1 cellular context compared by ENCODE assay signal in the genomic region with DNA sequence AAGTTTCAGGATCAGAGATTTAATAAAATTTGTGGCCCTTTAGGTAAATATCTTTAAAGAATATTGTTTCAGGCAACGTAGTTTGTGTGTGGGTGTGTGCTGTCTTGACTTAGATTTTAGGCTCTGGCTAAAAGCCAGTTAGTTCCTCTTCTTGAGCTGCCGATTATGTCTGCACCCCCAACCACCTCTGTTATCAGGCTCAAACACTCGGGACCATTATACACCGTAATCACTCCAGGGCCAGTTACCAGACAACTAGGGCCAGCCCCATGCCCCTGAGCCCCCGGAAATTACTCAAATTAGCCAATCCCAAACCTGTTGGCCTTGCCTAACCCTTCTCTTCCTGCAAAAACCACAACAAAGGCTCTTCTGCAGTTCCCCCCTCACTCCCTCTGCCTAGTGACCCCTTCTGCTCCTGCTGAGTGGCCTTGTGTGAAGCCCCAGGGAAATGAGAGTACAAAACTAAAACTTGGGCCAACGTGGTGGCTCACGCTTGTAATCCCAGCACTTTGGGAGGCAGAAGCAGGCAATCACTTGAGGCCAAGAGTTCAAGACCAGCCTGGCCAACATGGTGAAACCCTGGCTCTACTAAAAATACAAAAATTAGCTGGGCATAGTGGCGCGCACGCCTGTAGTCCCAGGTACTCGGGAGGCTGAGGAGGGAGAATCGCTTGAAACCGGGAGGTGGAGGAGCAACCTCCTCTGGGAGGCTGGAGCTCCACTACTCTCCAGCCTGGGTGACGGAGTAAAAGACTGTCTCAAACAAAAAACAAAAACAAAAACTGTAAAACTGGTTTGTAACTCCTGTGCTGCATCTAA.
TF ChIP-seq lines count a peak whose summit lies in the region.

No MANE protein-coding gene starts in this region.

TF ChIP-seq in HepG2, 621 proteins besides CTCF, POLR2A, EP300 and RAD21 (continued from another document and continues in another):
- TF ChIP-seq ZBTB46 (CRISPR knock-in tag; IDR thresholded peaks at IDR 0.05; ENCODE audit: borderline replicate concordance), result no peak
- TF ChIP-seq, protein P1, sequence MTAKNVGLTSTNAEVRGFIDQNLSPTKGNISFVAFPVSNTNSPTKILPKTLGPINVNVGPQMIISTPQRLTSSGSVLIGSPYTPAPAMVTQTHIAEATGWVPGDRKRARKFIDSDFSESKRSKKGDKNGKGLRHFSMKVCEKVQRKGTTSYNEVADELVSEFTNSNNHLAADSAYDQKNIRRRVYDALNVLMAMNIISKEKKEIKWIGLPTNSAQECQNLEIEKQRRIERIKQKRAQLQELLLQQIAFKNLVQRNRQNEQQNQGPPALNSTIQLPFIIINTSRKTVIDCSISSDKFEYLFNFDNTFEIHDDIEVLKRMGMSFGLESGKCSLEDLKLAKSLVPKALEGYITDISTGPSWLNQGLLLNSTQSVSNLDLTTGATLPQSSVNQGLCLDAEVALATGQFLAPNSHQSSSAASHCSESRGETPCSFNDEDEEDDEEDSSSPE (CRISPR knock-in tag; IDR thresholded peaks at IDR 0.05), result peak; percentile 54; the same call in 1 of the 2 replicates
- TF ChIP-seq, protein P2, sequence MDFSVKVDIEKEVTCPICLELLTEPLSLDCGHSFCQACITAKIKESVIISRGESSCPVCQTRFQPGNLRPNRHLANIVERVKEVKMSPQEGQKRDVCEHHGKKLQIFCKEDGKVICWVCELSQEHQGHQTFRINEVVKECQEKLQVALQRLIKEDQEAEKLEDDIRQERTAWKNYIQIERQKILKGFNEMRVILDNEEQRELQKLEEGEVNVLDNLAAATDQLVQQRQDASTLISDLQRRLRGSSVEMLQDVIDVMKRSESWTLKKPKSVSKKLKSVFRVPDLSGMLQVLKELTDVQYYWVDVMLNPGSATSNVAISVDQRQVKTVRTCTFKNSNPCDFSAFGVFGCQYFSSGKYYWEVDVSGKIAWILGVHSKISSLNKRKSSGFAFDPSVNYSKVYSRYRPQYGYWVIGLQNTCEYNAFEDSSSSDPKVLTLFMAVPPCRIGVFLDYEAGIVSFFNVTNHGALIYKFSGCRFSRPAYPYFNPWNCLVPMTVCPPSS (IDR thresholded peaks at IDR 0.05), result no peak
- no peak for TF ChIP-seq ZFP41 (CRISPR knock-in tag; IDR thresholded peaks at IDR 0.05; ENCODE audit: borderline replicate concordance)
- TF ChIP-seq TARDBP (CRISPR knock-in tag; IDR thresholded peaks at IDR 0.05), result peak; percentile 83
- 0 out of 2 replicates have a peak, but pooled peaks have one; percentile 34 for TF ChIP-seq ADNP (CRISPR knock-in tag; IDR thresholded peaks at IDR 0.05)
- TF ChIP-seq SIX4 (CRISPR knock-in tag; IDR thresholded peaks at IDR 0.05), result no peak
- TF ChIP-seq ZNF263 (CRISPR knock-in tag; IDR thresholded peaks at IDR 0.05), result no peak
- TF ChIP-seq ZMAT3 (CRISPR knock-in tag; conservative IDR thresholded peaks at IDR 0.05), result no peak
- TF ChIP-seq TMF1 (CRISPR knock-in tag; IDR thresholded peaks at IDR 0.05; ENCODE audit: low read depth), result no peak
- TF ChIP-seq NR2F2 (IDR thresholded peaks at IDR 0.05; ENCODE audit: borderline replicate concordance, low read depth), result peak; percentile 86
- TF ChIP-seq ZKSCAN8 (CRISPR knock-in tag; IDR thresholded peaks at IDR 0.05; ENCODE audit: borderline replicate concordance), result 0 out of 2 replicates have a peak, but pooled peaks have one; percentile 53
- TF ChIP-seq HOXA7 (CRISPR knock-in tag; IDR thresholded peaks at IDR 0.05), result no peak
- TF ChIP-seq ZNF510 (CRISPR knock-in tag; IDR thresholded peaks at IDR 0.05; ENCODE audit: low read depth), result no peak
- peak; percentile 66; the same call in 1 of the 2 replicates for TF ChIP-seq ERF (CRISPR knock-in tag; IDR thresholded peaks at IDR 0.05)
- TF ChIP-seq ARNTL (CRISPR knock-in tag; IDR thresholded peaks at IDR 0.05), result peak; percentile 74; the same call in 1 of the 2 replicates
- TF ChIP-seq NRL (CRISPR knock-in tag; IDR thresholded peaks at IDR 0.05; ENCODE audit: borderline replicate concordance), result no peak
- TF ChIP-seq RELA (CRISPR knock-in tag; IDR thresholded peaks at IDR 0.05), result no peak
- TF ChIP-seq, protein P3, sequence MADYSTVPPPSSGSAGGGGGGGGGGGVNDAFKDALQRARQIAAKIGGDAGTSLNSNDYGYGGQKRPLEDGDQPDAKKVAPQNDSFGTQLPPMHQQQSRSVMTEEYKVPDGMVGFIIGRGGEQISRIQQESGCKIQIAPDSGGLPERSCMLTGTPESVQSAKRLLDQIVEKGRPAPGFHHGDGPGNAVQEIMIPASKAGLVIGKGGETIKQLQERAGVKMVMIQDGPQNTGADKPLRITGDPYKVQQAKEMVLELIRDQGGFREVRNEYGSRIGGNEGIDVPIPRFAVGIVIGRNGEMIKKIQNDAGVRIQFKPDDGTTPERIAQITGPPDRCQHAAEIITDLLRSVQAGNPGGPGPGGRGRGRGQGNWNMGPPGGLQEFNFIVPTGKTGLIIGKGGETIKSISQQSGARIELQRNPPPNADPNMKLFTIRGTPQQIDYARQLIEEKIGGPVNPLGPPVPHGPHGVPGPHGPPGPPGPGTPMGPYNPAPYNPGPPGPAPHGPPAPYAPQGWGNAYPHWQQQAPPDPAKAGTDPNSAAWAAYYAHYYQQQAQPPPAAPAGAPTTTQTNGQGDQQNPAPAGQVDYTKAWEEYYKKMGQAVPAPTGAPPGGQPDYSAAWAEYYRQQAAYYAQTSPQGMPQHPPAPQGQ (CRISPR knock-in tag; IDR thresholded peaks at IDR 0.05; ENCODE audit: borderline replicate concordance), result no peak
- TF ChIP-seq YEATS2 (CRISPR knock-in tag; IDR thresholded peaks at IDR 0.05; ENCODE audit: borderline replicate concordance), result peak; percentile 22; the same call in 1 of the 2 replicates
- TF ChIP-seq FOXM1 (CRISPR knock-in tag; IDR thresholded peaks at IDR 0.05), result no peak
- TF ChIP-seq ZNF879 (CRISPR knock-in tag; IDR thresholded peaks at IDR 0.05), result no peak
- no peak for TF ChIP-seq IKZF1 (IDR thresholded peaks at IDR 0.05)
- TF ChIP-seq ZNF296 (CRISPR knock-in tag; conservative IDR thresholded peaks at IDR 0.05), result no peak
- TF ChIP-seq NCOA5 (CRISPR knock-in tag; IDR thresholded peaks at IDR 0.05), result no peak
- TF ChIP-seq ZNF350 (CRISPR knock-in tag; IDR thresholded peaks at IDR 0.05; ENCODE audit: borderline replicate concordance, low read depth), result peak; percentile 53; the same call in 1 of the 2 replicates
- TF ChIP-seq JUNB (CRISPR knock-in tag; IDR thresholded peaks at IDR 0.05; ENCODE audit: borderline replicate concordance), result no peak
- no peak for TF ChIP-seq AHR (CRISPR knock-in tag; IDR thresholded peaks at IDR 0.05)
- no peak for TF ChIP-seq ZNF101 (CRISPR knock-in tag; IDR thresholded peaks at IDR 0.05; ENCODE audit: borderline replicate concordance, low read depth)
- TF ChIP-seq, protein P4, sequence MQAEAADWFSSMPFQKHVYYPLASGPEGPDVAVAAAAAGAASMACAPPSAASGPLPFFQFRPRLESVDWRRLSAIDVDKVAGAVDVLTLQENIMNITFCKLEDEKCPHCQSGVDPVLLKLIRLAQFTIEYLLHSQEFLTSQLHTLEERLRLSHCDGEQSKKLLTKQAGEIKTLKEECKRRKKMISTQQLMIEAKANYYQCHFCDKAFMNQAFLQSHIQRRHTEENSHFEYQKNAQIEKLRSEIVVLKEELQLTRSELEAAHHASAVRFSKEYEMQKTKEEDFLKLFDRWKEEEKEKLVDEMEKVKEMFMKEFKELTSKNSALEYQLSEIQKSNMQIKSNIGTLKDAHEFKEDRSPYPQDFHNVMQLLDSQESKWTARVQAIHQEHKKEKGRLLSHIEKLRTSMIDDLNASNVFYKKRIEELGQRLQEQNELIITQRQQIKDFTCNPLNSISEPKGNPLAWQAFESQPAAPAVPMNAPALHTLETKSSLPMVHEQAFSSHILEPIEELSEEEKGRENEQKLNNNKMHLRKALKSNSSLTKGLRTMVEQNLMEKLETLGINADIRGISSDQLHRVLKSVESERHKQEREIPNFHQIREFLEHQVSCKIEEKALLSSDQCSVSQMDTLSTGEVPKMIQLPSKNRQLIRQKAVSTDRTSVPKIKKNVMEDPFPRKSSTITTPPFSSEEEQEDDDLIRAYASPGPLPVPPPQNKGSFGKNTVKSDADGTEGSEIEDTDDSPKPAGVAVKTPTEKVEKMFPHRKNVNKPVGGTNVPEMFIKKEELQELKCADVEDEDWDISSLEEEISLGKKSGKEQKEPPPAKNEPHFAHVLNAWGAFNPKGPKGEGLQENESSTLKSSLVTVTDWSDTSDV (CRISPR knock-in tag; IDR thresholded peaks at IDR 0.05), result no peak
- TF ChIP-seq ZBTB7A (CRISPR knock-in tag; IDR thresholded peaks at IDR 0.05), result 0 out of 2 replicates have a peak, but pooled peaks have one; percentile 44
- no peak for TF ChIP-seq ZNF761 (CRISPR knock-in tag; conservative IDR thresholded peaks at IDR 0.05)
- no peak for TF ChIP-seq ARNT (IDR thresholded peaks at IDR 0.05)
- no peak for TF ChIP-seq ZNF878 (CRISPR knock-in tag; IDR thresholded peaks at IDR 0.05)
- TF ChIP-seq, protein P5, sequence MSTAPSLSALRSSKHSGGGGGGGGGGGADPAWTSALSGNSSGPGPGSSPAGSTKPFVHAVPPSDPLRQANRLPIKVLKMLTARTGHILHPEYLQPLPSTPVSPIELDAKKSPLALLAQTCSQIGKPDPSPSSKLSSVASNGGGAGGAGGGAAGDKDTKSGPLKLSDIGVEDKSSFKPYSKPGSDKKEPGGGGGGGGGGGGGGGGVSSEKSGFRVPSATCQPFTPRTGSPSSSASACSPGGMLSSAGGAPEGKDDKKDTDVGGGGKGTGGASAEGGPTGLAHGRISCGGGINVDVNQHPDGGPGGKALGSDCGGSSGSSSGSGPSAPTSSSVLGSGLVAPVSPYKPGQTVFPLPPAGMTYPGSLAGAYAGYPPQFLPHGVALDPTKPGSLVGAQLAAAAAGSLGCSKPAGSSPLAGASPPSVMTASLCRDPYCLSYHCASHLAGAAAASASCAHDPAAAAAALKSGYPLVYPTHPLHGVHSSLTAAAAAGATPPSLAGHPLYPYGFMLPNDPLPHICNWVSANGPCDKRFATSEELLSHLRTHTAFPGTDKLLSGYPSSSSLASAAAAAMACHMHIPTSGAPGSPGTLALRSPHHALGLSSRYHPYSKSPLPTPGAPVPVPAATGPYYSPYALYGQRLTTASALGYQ (CRISPR knock-in tag; IDR thresholded peaks at IDR 0.05), result 0 out of 2 replicates have a peak, but pooled peaks have one; percentile 31
- no peak for TF ChIP-seq SP140L (CRISPR knock-in tag; IDR thresholded peaks at IDR 0.05; ENCODE audit: borderline replicate concordance)
- TF ChIP-seq HOXA5 (CRISPR knock-in tag; IDR thresholded peaks at IDR 0.05), result no peak
- TF ChIP-seq, protein P6, sequence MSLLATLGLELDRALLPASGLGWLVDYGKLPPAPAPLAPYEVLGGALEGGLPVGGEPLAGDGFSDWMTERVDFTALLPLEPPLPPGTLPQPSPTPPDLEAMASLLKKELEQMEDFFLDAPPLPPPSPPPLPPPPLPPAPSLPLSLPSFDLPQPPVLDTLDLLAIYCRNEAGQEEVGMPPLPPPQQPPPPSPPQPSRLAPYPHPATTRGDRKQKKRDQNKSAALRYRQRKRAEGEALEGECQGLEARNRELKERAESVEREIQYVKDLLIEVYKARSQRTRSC (CRISPR knock-in tag; IDR thresholded peaks at IDR 0.05; ENCODE audit: low read depth), result no peak
- 0 out of 2 replicates have a peak, but pooled peaks have one; percentile 27 for TF ChIP-seq ZSCAN9 (CRISPR knock-in tag; IDR thresholded peaks at IDR 0.05; ENCODE audit: borderline replicate concordance)
- TF ChIP-seq NKX3-1 (CRISPR knock-in tag; IDR thresholded peaks at IDR 0.05), result no peak
- TF ChIP-seq ZXDC (CRISPR knock-in tag; IDR thresholded peaks at IDR 0.05), result no peak
- peak; percentile 61; the same call in 1 of the 2 replicates for TF ChIP-seq SKIL (CRISPR knock-in tag; IDR thresholded peaks at IDR 0.05; ENCODE audit: borderline replicate concordance)
- no peak for TF ChIP-seq CREB1 (IDR thresholded peaks at IDR 0.05)
- peak; percentile 52 for TF ChIP-seq CREB1 (CRISPR knock-in tag; IDR thresholded peaks at IDR 0.05)
- TF ChIP-seq RFXAP (CRISPR knock-in tag; IDR thresholded peaks at IDR 0.05; ENCODE audit: borderline replicate concordance), result 0 out of 2 replicates have a peak, but pooled peaks have one; percentile 50
